Comparison of ENCODE assay signal across 9 cellular contexts in genomic region chr1:226181996-226182714, GRCh38. TPM values are rescaled to one million over a fixed set of nuclear protein-coding genes. Genes with fewer than 3 reads are reported as not detected.
A peak's percentile ranks its signal among the peaks of the same experiment; 100 is the strongest.
DNase-seq lines count a peak whose midpoint lies in the region; ATAC-seq and TF ChIP-seq lines count a peak whose summit lies in the region.
"Had no signal": no experiment of that assay in that cellular context is flagged by ENCODE, and none has a peak within 500 bp of the region (broad histone marks: within the 10 kb centered on the region; RNA-seq: fewer than 3 reads in every experiment).

No MANE protein-coding gene starts in this region.

- TF ChIP-seq CTCF in brain (conservative IDR thresholded peaks at IDR 0.05), result peak in 1 of 2 experiments; percentile 28

- H3K27ac Mint-ChIP-seq in brain, result peak overlapping the region in 4 of 5 experiments; percentile 22 to 87 (median 40)

- H3K4me1 Mint-ChIP-seq in brain, result peaks cover 73% of the 10 kb centered on the region

- H3K36me3 Mint-ChIP-seq in brain, result peaks cover 73% of the 10 kb centered on the region

- DNase-seq in GDM1 (lab: John Stamatoyannopoulos, UW) (peak; percentile 23), NCI-H1694 treated with DMSO at 0.1 percent for 48 hours (lab: John Stamatoyannopoulos, UW) (peak; percentile 11), left lobe of liver (ENCODE audit: low spot score) (peak; percentile 48), superior temporal gyrus (ENCODE audit: extremely low spot score) (no peak), DMS153 treated with DMSO at 0.1 percent for 48 hours (lab: John Stamatoyannopoulos, UW; ENCODE audit: unreplicated experiment) (no peak)

- H3K9me3 Mint-ChIP-seq in brain, result peaks cover 0 to 3% (median 0%) of the 10 kb centered on the region in 5 experiments

- peak overlapping the region; percentile 56 to 77 (median 60) for H3K4me3 Mint-ChIP-seq in brain

- H3K27me3 Mint-ChIP-seq in brain, result peaks cover 12% of the 10 kb centered on the region

- ATAC-seq in left lobe of liver (peak; percentile 43), HG02610 (IDR thresholded peaks at IDR 0.05; ENCODE audit: unreplicated experiment) (no peak), GM18861 (IDR thresholded peaks at IDR 0.05; ENCODE audit: unreplicated experiment) (no peak)

RNA-seq across cellular contexts. Expression of gene ACBD3, which starts 4.4 kb away (rescaled TPM):
- polyA plus RNA-seq in brain (ENCODE audit: insufficient read depth, low read depth, low replicate concordance), result 13.7 TPM
- 12.8 TPM for total RNA-seq in left lobe of liver

RNA-seq across cellular contexts. Expression of gene MIXL1, which starts 41.3 kb away (rescaled TPM):
- polyA plus RNA-seq in brain (ENCODE audit: insufficient read depth, low read depth, low replicate concordance), result not detected
- total RNA-seq in left lobe of liver, result not detected
- total RNA-seq: T-helper 1 cell treated with Interleukin-12 subunit alpha and Interleukin-12 subunit beta and Interleukin-4 antibody, amounts not matched to agents 30 ng/mL and 1 ng/mL, for 36 hours had no signal

Comparison
In these comparisons a context has a peak if more than half of its experiments do, and no peak if none do; other contexts are left out.
1. DNase-seq: peak in GDM1 (single experiment), NCI-H1694 treated with DMSO at 0.1 percent for 48 hours (single experiment) and left lobe of liver (single experiment); none in superior temporal gyrus (single experiment) and DMS153 treated with DMSO at 0.1 percent for 48 hours (single experiment).